Comparison of ENCODE assay signal across 1 cellular context in genomic region chr14:35808658-35809563, GRCh38.
TF ChIP-seq lines count a peak whose summit lies in the region.

RALGAPA1 (minus strand) TSS chr14:35809295; CDS start chr14:35808835, 460 bp downstream.

TF ChIP-seq in HepG2, 621 proteins besides CTCF, POLR2A, EP300 and RAD21 (continued from another document and continues in another):
- TF ChIP-seq ZSCAN5A (CRISPR knock-in tag; IDR thresholded peaks at IDR 0.05; ENCODE audit: borderline replicate concordance) = peak; percentile 94; the same call in 1 of the 2 replicates
- peak; percentile 91 for TF ChIP-seq CSRNP1 (CRISPR knock-in tag; IDR thresholded peaks at IDR 0.05)
- TF ChIP-seq NFIB (CRISPR knock-in tag; IDR thresholded peaks at IDR 0.05; ENCODE audit: borderline replicate concordance) = peak; percentile 86; the same call in 1 of the 2 replicates
- TF ChIP-seq UBTF (CRISPR knock-in tag; IDR thresholded peaks at IDR 0.05) = peak; percentile 100
- TF ChIP-seq ZFP91 (CRISPR knock-in tag; IDR thresholded peaks at IDR 0.05; ENCODE audit: borderline replicate concordance) = peak; percentile 98
- TF ChIP-seq ZBTB38 (CRISPR knock-in tag; IDR thresholded peaks at IDR 0.05) = peak; percentile 96
- TF ChIP-seq ZNF274 (CRISPR knock-in tag; IDR thresholded peaks at IDR 0.05) = peak; percentile 63; the same call in 1 of the 2 replicates
- peak; percentile 40 for TF ChIP-seq NR0B2 (CRISPR knock-in tag; IDR thresholded peaks at IDR 0.05)
- peak; percentile 88; the same call in 1 of the 2 replicates for TF ChIP-seq DR1 (CRISPR knock-in tag; IDR thresholded peaks at IDR 0.05)
- TF ChIP-seq SMC3 (IDR thresholded peaks at IDR 0.05; ENCODE audit: low read length) = 0 out of 2 replicates have a peak, but pooled peaks have one; percentile 28
- peak; percentile 95 for TF ChIP-seq RFX1 (IDR thresholded peaks at IDR 0.05)
- TF ChIP-seq E2F5 (CRISPR knock-in tag; conservative IDR thresholded peaks at IDR 0.05) = peak; percentile 15; the same call in 1 of the 2 replicates
- TF ChIP-seq ZMYM3 (CRISPR knock-in tag; IDR thresholded peaks at IDR 0.05) = peak; percentile 78; the same call in 1 of the 2 replicates
- peak; percentile 45; the same call in 1 of the 2 replicates for TF ChIP-seq PAWR (CRISPR knock-in tag; IDR thresholded peaks at IDR 0.05; ENCODE audit: borderline replicate concordance)
- TF ChIP-seq ARID2 (CRISPR knock-in tag; IDR thresholded peaks at IDR 0.05; ENCODE audit: borderline replicate concordance) = peak; percentile 69
- TF ChIP-seq TFAP4 (IDR thresholded peaks at IDR 0.05; ENCODE audit: borderline replicate concordance, low read depth) = 0 out of 2 replicates have a peak, but pooled peaks have one; percentile 17
- peak; percentile 61; the same call in 1 of the 2 replicates for TF ChIP-seq ZNF639 (CRISPR knock-in tag; conservative IDR thresholded peaks at IDR 0.05)
- peak; percentile 28; the same call in 1 of the 2 replicates for TF ChIP-seq MAZ (IDR thresholded peaks at IDR 0.05; ENCODE audit: borderline replicate concordance, low read depth, low read length)
- peak; percentile 87 for TF ChIP-seq MAZ (CRISPR knock-in tag; IDR thresholded peaks at IDR 0.05; ENCODE audit: low read depth)
- peak; percentile 96 for TF ChIP-seq ZNF451 (CRISPR knock-in tag; IDR thresholded peaks at IDR 0.05)
- TF ChIP-seq MED13 (CRISPR knock-in tag; IDR thresholded peaks at IDR 0.05) = peak; percentile 62; the same call in 1 of the 2 replicates
- peak; percentile 80 for TF ChIP-seq NR2C2 (CRISPR knock-in tag; IDR thresholded peaks at IDR 0.05; ENCODE audit: borderline replicate concordance)
- TF ChIP-seq ZNF644 (CRISPR knock-in tag; IDR thresholded peaks at IDR 0.05; ENCODE audit: low read depth) = peak; percentile 77; the same call in 1 of the 2 replicates
- TF ChIP-seq ZNF749 (CRISPR knock-in tag; IDR thresholded peaks at IDR 0.05; ENCODE audit: borderline replicate concordance) = peak; percentile 99
- TF ChIP-seq ZBTB25 (CRISPR knock-in tag; IDR thresholded peaks at IDR 0.05) = peak; percentile 80
- peak; percentile 85; the same call in 1 of the 2 replicates for TF ChIP-seq STAT6 (CRISPR knock-in tag; IDR thresholded peaks at IDR 0.05; ENCODE audit: borderline replicate concordance)
- TF ChIP-seq ZFP82 (CRISPR knock-in tag; IDR thresholded peaks at IDR 0.05; ENCODE audit: borderline replicate concordance) = peak; percentile 84; the same call in 1 of the 2 replicates
- peak; percentile 67; the same call in 1 of the 2 replicates for TF ChIP-seq ZNF607 (CRISPR knock-in tag; IDR thresholded peaks at IDR 0.05; ENCODE audit: borderline replicate concordance)
- TF ChIP-seq SAFB2 (CRISPR knock-in tag; IDR thresholded peaks at IDR 0.05; ENCODE audit: borderline replicate concordance, low read depth) = peak; percentile 89
- peak; percentile 94 for TF ChIP-seq ZNF468 (CRISPR knock-in tag; IDR thresholded peaks at IDR 0.05)
- peak; percentile 89; the same call in 1 of the 2 replicates for TF ChIP-seq TSC22D2 (CRISPR knock-in tag; IDR thresholded peaks at IDR 0.05; ENCODE audit: borderline replicate concordance)
- peak; percentile 87 for TF ChIP-seq KAT8 (CRISPR knock-in tag; IDR thresholded peaks at IDR 0.05)
- TF ChIP-seq NFAT5 (CRISPR knock-in tag; IDR thresholded peaks at IDR 0.05) = peak; percentile 91
- peak; percentile 94 for TF ChIP-seq ZNF264 (CRISPR knock-in tag; IDR thresholded peaks at IDR 0.05)
